Comparison of ENCODE assay signal across 1 cellular context in genomic region chr10:6918305-6918704, GRCh38.
TF ChIP-seq lines count a peak whose summit lies in the region.

No MANE protein-coding gene starts in this region.

TF ChIP-seq in GM23338, 12 proteins besides CTCF, POLR2A, EP300 and RAD21 (continued from another document):
- TF ChIP-seq REST (IDR thresholded peaks at IDR 0.05; ENCODE audit: unreplicated experiment) (no peak), ZNF331 (CRISPR knock-in tag; IDR thresholded peaks at IDR 0.05; ENCODE audit: low read depth) (no peak), EZH2 (IDR thresholded peaks at IDR 0.05; ENCODE audit: low read depth, unreplicated experiment) (no peak)
